Comparison of ENCODE assay signal across 1 cellular context in the genomic region with DNA sequence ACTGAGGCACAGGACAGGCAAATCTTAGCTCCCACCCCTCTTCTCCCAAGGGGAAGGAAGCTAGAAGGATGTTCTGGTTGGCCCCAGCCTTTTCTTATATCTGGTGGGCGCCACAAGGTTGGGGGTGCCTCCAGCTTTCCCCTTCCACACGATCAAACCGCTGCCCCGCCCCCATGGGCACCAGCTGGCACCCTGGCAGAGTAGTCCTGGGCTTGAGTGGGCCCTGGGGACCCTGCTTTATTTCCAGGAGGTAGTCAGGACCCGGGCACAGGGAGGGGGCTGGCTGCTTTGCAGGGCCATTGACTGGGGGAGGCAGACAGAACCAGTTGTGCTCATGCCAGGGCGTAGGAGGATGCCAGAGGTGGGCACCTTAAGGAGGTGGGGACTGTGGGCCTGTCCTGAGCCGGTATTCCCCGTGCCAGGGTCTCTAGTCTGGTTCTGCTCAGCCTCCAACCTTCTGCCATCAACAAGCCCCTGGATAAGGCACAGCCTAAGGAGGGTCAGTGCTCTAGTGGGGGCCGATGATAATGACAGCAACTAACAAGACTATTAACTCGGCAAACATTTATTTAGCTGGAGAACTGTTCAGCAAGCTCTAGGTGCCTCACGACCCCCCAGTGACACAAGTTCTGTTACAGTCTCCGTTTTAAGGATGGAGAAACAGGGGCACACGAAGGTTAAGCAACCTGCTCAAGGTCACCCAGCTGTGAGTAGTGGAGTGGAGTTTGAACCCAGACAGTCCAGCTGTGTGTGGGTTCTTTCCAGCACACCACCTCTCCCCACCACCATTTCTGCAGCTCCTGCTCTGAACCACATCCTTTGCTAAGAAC.
TF ChIP-seq lines count a peak whose summit lies in the region.

No MANE protein-coding gene starts in this region.

TF ChIP-seq in HepG2, 621 proteins besides CTCF, POLR2A, EP300 and RAD21 (continued from another document and continues in another):
- TF ChIP-seq ZSCAN29 (CRISPR knock-in tag; conservative IDR thresholded peaks at IDR 0.05) = no peak
- TF ChIP-seq FOXJ3 (CRISPR knock-in tag; IDR thresholded peaks at IDR 0.05; ENCODE audit: borderline replicate concordance) = no peak
- TF ChIP-seq ZNF331 (CRISPR knock-in tag; IDR thresholded peaks at IDR 0.05) = 0 out of 2 replicates have a peak, but pooled peaks have one; percentile 12
- no peak for TF ChIP-seq TGIF2 (CRISPR knock-in tag; IDR thresholded peaks at IDR 0.05)
- no peak for TF ChIP-seq ZFP1 (CRISPR knock-in tag; IDR thresholded peaks at IDR 0.05)
- TF ChIP-seq ZSCAN9 (CRISPR knock-in tag; IDR thresholded peaks at IDR 0.05; ENCODE audit: borderline replicate concordance) = no peak
- TF ChIP-seq ZNF317 (CRISPR knock-in tag; IDR thresholded peaks at IDR 0.05) = no peak
- TF ChIP-seq, protein P1, sequence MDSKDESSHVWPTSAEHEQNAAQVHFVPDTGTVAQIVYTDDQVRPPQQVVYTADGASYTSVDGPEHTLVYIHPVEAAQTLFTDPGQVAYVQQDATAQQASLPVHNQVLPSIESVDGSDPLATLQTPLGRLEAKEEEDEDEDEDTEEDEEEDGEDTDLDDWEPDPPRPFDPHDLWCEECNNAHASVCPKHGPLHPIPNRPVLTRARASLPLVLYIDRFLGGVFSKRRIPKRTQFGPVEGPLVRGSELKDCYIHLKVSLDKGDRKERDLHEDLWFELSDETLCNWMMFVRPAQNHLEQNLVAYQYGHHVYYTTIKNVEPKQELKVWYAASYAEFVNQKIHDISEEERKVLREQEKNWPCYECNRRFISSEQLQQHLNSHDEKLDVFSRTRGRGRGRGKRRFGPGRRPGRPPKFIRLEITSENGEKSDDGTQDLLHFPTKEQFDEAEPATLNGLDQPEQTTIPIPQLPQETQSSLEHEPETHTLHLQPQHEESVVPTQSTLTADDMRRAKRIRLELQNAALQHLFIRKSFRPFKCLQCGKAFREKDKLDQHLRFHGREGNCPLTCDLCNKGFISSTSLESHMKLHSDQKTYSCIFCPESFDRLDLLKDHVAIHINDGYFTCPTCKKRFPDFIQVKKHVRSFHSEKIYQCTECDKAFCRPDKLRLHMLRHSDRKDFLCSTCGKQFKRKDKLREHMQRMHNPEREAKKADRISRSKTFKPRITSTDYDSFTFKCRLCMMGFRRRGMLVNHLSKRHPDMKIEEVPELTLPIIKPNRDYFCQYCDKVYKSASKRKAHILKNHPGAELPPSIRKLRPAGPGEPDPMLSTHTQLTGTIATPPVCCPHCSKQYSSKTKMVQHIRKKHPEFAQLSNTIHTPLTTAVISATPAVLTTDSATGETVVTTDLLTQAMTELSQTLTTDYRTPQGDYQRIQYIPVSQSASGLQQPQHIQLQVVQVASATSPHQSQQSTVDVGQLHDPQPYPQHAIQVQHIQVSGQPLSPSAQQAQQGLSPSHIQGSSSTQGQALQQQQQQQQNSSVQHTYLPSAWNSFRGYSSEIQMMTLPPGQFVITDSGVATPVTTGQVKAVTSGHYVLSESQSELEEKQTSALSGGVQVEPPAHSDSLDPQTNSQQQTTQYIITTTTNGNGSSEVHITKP (CRISPR knock-in tag; IDR thresholded peaks at IDR 0.05; ENCODE audit: low read depth) = no peak
- TF ChIP-seq HNRNPLL (IDR thresholded peaks at IDR 0.05; ENCODE audit: low read depth, low read length, poor library complexity, severe bottlenecking) = no peak
- TF ChIP-seq MED13 (CRISPR knock-in tag; IDR thresholded peaks at IDR 0.05) = no peak
- no peak for TF ChIP-seq AGO2 (optimal IDR thresholded peaks at IDR 0.05; ENCODE audit: low read depth, low read length)
- TF ChIP-seq ZNF800 (CRISPR knock-in tag; IDR thresholded peaks at IDR 0.05) = no peak
- no peak for TF ChIP-seq FOXO1 (CRISPR knock-in tag; IDR thresholded peaks at IDR 0.05)
- no peak for TF ChIP-seq AKAP8 (CRISPR knock-in tag; IDR thresholded peaks at IDR 0.05)
- TF ChIP-seq ESRRA (CRISPR knock-in tag; IDR thresholded peaks at IDR 0.05; ENCODE audit: low read depth) = peak; percentile 93; the same call in 1 of the 2 replicates
- TF ChIP-seq, protein P2, sequence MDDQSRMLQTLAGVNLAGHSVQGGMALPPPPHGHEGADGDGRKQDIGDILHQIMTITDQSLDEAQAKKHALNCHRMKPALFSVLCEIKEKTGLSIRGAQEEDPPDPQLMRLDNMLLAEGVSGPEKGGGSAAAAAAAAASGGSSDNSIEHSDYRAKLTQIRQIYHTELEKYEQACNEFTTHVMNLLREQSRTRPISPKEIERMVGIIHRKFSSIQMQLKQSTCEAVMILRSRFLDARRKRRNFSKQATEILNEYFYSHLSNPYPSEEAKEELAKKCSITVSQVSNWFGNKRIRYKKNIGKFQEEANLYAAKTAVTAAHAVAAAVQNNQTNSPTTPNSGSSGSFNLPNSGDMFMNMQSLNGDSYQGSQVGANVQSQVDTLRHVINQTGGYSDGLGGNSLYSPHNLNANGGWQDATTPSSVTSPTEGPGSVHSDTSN (CRISPR knock-in tag; IDR thresholded peaks at IDR 0.05; ENCODE audit: borderline replicate concordance) = no peak
- no peak for TF ChIP-seq ZC3H13 (CRISPR knock-in tag; IDR thresholded peaks at IDR 0.05)
- TF ChIP-seq CBX2 (IDR thresholded peaks at IDR 0.05; ENCODE audit: low read depth, low read length) = no peak
- TF ChIP-seq CBX2 (CRISPR knock-in tag; IDR thresholded peaks at IDR 0.05; ENCODE audit: low read depth) = no peak
- TF ChIP-seq ZNF672 (CRISPR knock-in tag; IDR thresholded peaks at IDR 0.05) = no peak
- no peak for TF ChIP-seq CENPT (CRISPR knock-in tag; IDR thresholded peaks at IDR 0.05; ENCODE audit: low read depth)
- TF ChIP-seq BCL6 (CRISPR knock-in tag; IDR thresholded peaks at IDR 0.05) = no peak
- no peak for TF ChIP-seq TOE1 (CRISPR knock-in tag; IDR thresholded peaks at IDR 0.05)
- no peak for TF ChIP-seq ASH2L (IDR thresholded peaks at IDR 0.05; ENCODE audit: insufficient read length, low read depth, low read length)
- no peak for TF ChIP-seq SRY (CRISPR knock-in tag; IDR thresholded peaks at IDR 0.05)
- no peak for TF ChIP-seq FIP1L1 (IDR thresholded peaks at IDR 0.05; ENCODE audit: borderline replicate concordance, insufficient read depth, low read depth, low read length)
- peak; percentile 48; the same call in 1 of the 2 replicates for TF ChIP-seq AHR (CRISPR knock-in tag; IDR thresholded peaks at IDR 0.05)
- TF ChIP-seq KAT8 (CRISPR knock-in tag; IDR thresholded peaks at IDR 0.05) = no peak
- TF ChIP-seq HNF4A (CRISPR knock-in tag; IDR thresholded peaks at IDR 0.05) = no peak; the same call in 1 of the 2 replicates
- TF ChIP-seq, protein P3, sequence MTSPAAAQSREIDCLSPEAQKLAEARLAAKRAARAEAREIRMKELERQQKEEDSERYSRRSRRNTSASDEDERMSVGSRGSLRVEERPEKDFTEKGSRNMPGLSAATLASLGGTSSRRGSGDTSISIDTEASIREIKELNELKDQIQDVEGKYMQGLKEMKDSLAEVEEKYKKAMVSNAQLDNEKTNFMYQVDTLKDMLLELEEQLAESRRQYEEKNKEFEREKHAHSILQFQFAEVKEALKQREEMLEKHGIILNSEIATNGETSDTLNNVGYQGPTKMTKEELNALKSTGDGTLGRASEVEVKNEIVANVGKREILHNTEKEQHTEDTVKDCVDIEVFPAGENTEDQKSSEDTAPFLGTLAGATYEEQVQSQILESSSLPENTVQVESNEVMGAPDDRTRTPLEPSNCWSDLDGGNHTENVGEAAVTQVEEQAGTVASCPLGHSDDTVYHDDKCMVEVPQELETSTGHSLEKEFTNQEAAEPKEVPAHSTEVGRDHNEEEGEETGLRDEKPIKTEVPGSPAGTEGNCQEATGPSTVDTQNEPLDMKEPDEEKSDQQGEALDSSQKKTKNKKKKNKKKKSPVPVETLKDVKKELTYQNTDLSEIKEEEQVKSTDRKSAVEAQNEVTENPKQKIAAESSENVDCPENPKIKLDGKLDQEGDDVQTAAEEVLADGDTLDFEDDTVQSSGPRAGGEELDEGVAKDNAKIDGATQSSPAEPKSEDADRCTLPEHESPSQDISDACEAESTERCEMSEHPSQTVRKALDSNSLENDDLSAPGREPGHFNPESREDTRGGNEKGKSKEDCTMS (CRISPR knock-in tag; conservative IDR thresholded peaks at IDR 0.05) = no peak
- TF ChIP-seq NR2F6 (IDR thresholded peaks at IDR 0.05) = no peak
- 0 out of 2 replicates have a peak, but pooled peaks have one; percentile 29 for TF ChIP-seq NR2F6 (CRISPR knock-in tag; IDR thresholded peaks at IDR 0.05)
- no peak for TF ChIP-seq KLF16 (CRISPR knock-in tag; IDR thresholded peaks at IDR 0.05)
- no peak for TF ChIP-seq ZNF367 (CRISPR knock-in tag; IDR thresholded peaks at IDR 0.05; ENCODE audit: borderline replicate concordance)
- no peak for TF ChIP-seq MZF1 (CRISPR knock-in tag; IDR thresholded peaks at IDR 0.05; ENCODE audit: borderline replicate concordance)
- no peak for TF ChIP-seq SRF (IDR thresholded peaks at IDR 0.05; ENCODE audit: low read depth, low read length)
- TF ChIP-seq REPIN1 (CRISPR knock-in tag; IDR thresholded peaks at IDR 0.05; ENCODE audit: borderline replicate concordance, low read depth) = 0 out of 2 replicates have a peak, but pooled peaks have one; percentile 21
- peak; percentile 53; the same call in 1 of the 2 replicates for TF ChIP-seq CEBPG (CRISPR knock-in tag; IDR thresholded peaks at IDR 0.05)
- TF ChIP-seq U2AF2 (IDR thresholded peaks at IDR 0.05; ENCODE audit: low read depth, low read length) = no peak
- TF ChIP-seq ZNF17 (CRISPR knock-in tag; IDR thresholded peaks at IDR 0.05) = no peak
- no peak for TF ChIP-seq SP5 (CRISPR knock-in tag; IDR thresholded peaks at IDR 0.05; ENCODE audit: borderline replicate concordance, low read depth)
- TF ChIP-seq ZSCAN25 (CRISPR knock-in tag; IDR thresholded peaks at IDR 0.05) = 0 out of 2 replicates have a peak, but pooled peaks have one; percentile 38
- TF ChIP-seq TRIM22 (IDR thresholded peaks at IDR 0.05) = no peak
- TF ChIP-seq ZNF577 (CRISPR knock-in tag; IDR thresholded peaks at IDR 0.05; ENCODE audit: borderline replicate concordance, low read depth) = no peak
- TF ChIP-seq ZNF121 (CRISPR knock-in tag; IDR thresholded peaks at IDR 0.05) = no peak
- TF ChIP-seq SNAPC2 (CRISPR knock-in tag; IDR thresholded peaks at IDR 0.05) = no peak
- TF ChIP-seq ZNF138 (CRISPR knock-in tag; IDR thresholded peaks at IDR 0.05; ENCODE audit: low read depth) = no peak
- 0 out of 2 replicates have a peak, but pooled peaks have one; percentile 59 for TF ChIP-seq FLYWCH1 (CRISPR knock-in tag; IDR thresholded peaks at IDR 0.05)
- TF ChIP-seq CC2D1A (CRISPR knock-in tag; IDR thresholded peaks at IDR 0.05) = no peak
- 0 out of 2 replicates have a peak, but pooled peaks have one; percentile 22 for TF ChIP-seq TBX2 (CRISPR knock-in tag; IDR thresholded peaks at IDR 0.05; ENCODE audit: borderline replicate concordance)
- TF ChIP-seq, protein P4, sequence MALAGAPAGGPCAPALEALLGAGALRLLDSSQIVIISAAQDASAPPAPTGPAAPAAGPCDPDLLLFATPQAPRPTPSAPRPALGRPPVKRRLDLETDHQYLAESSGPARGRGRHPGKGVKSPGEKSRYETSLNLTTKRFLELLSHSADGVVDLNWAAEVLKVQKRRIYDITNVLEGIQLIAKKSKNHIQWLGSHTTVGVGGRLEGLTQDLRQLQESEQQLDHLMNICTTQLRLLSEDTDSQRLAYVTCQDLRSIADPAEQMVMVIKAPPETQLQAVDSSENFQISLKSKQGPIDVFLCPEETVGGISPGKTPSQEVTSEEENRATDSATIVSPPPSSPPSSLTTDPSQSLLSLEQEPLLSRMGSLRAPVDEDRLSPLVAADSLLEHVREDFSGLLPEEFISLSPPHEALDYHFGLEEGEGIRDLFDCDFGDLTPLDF (CRISPR knock-in tag; IDR thresholded peaks at IDR 0.05) = no peak
- TF ChIP-seq, protein P5, sequence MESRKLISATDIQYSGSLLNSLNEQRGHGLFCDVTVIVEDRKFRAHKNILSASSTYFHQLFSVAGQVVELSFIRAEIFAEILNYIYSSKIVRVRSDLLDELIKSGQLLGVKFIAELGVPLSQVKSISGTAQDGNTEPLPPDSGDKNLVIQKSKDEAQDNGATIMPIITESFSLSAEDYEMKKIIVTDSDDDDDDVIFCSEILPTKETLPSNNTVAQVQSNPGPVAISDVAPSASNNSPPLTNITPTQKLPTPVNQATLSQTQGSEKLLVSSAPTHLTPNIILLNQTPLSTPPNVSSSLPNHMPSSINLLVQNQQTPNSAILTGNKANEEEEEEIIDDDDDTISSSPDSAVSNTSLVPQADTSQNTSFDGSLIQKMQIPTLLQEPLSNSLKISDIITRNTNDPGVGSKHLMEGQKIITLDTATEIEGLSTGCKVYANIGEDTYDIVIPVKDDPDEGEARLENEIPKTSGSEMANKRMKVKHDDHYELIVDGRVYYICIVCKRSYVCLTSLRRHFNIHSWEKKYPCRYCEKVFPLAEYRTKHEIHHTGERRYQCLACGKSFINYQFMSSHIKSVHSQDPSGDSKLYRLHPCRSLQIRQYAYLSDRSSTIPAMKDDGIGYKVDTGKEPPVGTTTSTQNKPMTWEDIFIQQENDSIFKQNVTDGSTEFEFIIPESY (CRISPR knock-in tag; IDR thresholded peaks at IDR 0.05) = no peak
- no peak for TF ChIP-seq KDM4B (CRISPR knock-in tag; IDR thresholded peaks at IDR 0.05)
- no peak for TF ChIP-seq POGZ (CRISPR knock-in tag; IDR thresholded peaks at IDR 0.05)
